In the genomic region with DNA sequence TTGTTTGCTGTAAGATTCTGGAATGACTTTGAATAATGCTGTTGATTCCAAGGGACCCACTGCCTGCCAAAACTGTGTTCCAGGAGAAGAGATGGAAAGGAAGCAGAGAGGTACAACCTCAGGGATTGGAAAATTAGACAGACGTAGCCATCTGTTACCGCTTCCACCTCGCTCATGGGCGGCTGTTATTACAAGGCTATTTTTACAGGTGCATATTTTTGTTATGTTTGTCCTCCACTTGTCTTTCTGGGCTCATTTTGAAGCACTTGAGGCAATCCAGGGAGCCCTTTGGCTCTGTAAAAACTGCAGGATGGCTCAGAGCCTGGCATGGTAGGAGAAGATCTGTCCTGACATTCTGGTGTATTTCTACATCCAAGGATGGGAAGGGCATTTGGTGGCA, we compare ENCODE assay signal across 13 cellular contexts.
DNase-seq lines count a peak whose midpoint lies in the region; ATAC-seq lines count a peak whose summit lies in the region.
"Had no signal": no experiment of that assay in that cellular context is flagged by ENCODE, and none has a peak within 500 bp of the region (broad histone marks: within the 10 kb centered on the region; RNA-seq: fewer than 3 reads in every experiment).

No MANE protein-coding gene starts in this region.

- DNase-seq in NCI-H2171 (lab: John Stamatoyannopoulos, UW) = peak; percentile 27
- peak; percentile 34 for DNase-seq in NCI-H446 treated with DMSO at 0.1 percent for 48 hours (lab: John Stamatoyannopoulos, UW)
- DNase-seq in cerebellum (ENCODE audit: low spot score) = peak; percentile 82
- DNase-seq in stimulated activated naive CD4-positive, alpha-beta T cell (lab: John Stamatoyannopoulos, UW) = no peak
- no peak for DNase-seq in HT-29 (ENCODE audit: low spot score)
- DNase-seq: Caco-2; CD4-positive, alpha-beta memory T cell; DMS 273 treated with DMSO at 0.1 percent for 48 hours; DMS53; DMS79 treated with DMSO at 0.1 percent for 48 hours; HFFc6 had no signal

- no peak for ATAC-seq in HG02798 (IDR thresholded peaks at IDR 0.05; ENCODE audit: poor library complexity, unreplicated experiment)
- ATAC-seq: GM23338 had no signal

Comparison
In these comparisons a context has a peak if more than half of its experiments do, and no peak if none do; other contexts are left out.
1. DNase-seq: peak in NCI-H2171 (single experiment), NCI-H446 treated with DMSO at 0.1 percent for 48 hours (single experiment) and cerebellum (single experiment); none in stimulated activated naive CD4-positive, alpha-beta T cell (0 of 6) and HT-29 (single experiment).